In the genomic region with DNA sequence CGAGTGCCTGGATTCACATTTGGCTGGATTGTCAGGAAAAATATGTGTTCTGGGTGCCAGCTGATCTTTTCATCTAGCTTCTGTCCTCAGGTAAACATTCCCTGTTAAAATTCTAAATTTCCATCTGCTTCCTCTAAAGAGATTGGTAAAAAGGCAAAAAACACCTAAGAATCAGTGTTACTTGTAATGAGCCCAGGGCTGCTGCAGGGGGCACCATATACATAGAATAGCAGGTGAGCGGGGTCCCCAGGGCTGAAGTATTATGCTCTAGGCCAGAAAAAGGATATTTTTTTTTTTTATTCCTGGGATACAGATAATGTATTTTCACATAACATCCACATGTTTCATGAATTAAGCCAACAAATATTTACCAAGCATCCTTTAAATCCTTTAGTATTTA, we compare ENCODE assay signal across 7 cellular contexts. TPM values are rescaled to one million over a fixed set of nuclear protein-coding genes. Genes with fewer than 3 reads are reported as not detected.
DNase-seq lines count a peak whose midpoint lies in the region; ATAC-seq and TF ChIP-seq lines count a peak whose summit lies in the region.
"Not testable (repeated sequence)": the region's sequence is repeated elsewhere in the genome, so short reads cannot be mapped to it uniquely, and the experiment has no call there.

No MANE protein-coding gene starts in this region.

- not testable (repeated sequence) for H3K79me1 ChIP-seq in IMR-90 (ENCODE audit: low read depth in 1 of 2, low read length in 2 of 2); mesendoderm (ENCODE audit: low read length)

- not testable (repeated sequence) for H3K27ac ChIP-seq in IMR-90 (ENCODE audit: insufficient read depth, low read length); WERI-Rb-1; mesendoderm (ENCODE audit: low read depth, low read length)

- not testable (repeated sequence) for H2BK5ac ChIP-seq in IMR-90 (ENCODE audit: low read depth, low read length, poor library complexity, severe bottlenecking); mesendoderm (ENCODE audit: low read length)

- not testable (repeated sequence) for H2BK120ac ChIP-seq in IMR-90 (ENCODE audit: low read depth, low read length); mesendoderm (ENCODE audit: low read depth, low read length)

- not testable (repeated sequence) for H2AK9ac ChIP-seq in IMR-90 (replicated peaks; ENCODE audit: low read depth, low read length, poor library complexity)

- BruUV-seq in IMR-90 (replicated peaks; lab: Mats Ljungman, UMichigan): not testable (repeated sequence)

- DNase-seq in DMS53 (lab: John Stamatoyannopoulos, UW) (peak; percentile 51), NCI-H82 treated with DMSO at 0.1 percent for 48 hours (lab: John Stamatoyannopoulos, UW; ENCODE audit: unreplicated experiment) (peak; percentile 0), mesendoderm (peak; percentile 17)
- not testable (repeated sequence) for DNase-seq in GM20000 (ENCODE audit: low spot score); IMR-90; WERI-Rb-1; endothelial cell (ENCODE audit: low spot score)

- H2BK20ac ChIP-seq in IMR-90 (ENCODE audit: low read depth, low read length): not testable (repeated sequence)

- not testable (repeated sequence) for H3K9me3 Mint-ChIP-seq in endothelial cell (ENCODE audit: unreplicated experiment)

- not testable (repeated sequence) for H2AFZ ChIP-seq in IMR-90 (replicated peaks; ENCODE audit: low read length, poor library complexity)

- not testable (repeated sequence) for H2BK15ac ChIP-seq in IMR-90 (ENCODE audit: low read depth, low read length); mesendoderm (replicated peaks; ENCODE audit: low read depth)

- H3K14ac ChIP-seq in IMR-90 (replicated peaks; ENCODE audit: low read depth, low read length): not testable (repeated sequence)

- dilution Hi-C loops in IMR-90 (cut with HindIII; ENCODE audit: low sequenced_read_pairs, unreplicated experiment): not testable (repeated sequence)

- not testable (repeated sequence) for TF ChIP-seq RAD21 in IMR-90 (IDR thresholded peaks at IDR 0.05; ENCODE audit: low read length)

- not testable (repeated sequence) for H4K5ac ChIP-seq in IMR-90 (ENCODE audit: low read depth, low read length); mesendoderm (ENCODE audit: low read length)

- not testable (repeated sequence) for TF ChIP-seq POLR2A in IMR-90 (IDR thresholded peaks at IDR 0.05; ENCODE audit: low read depth, low read length)

- H3K4me2 ChIP-seq in IMR-90 (ENCODE audit: low read depth, low read length); mesendoderm (ENCODE audit: low read length): not testable (repeated sequence)

- in situ Hi-C loops in IMR-90 (cut with MboI; ENCODE audit: low sequenced_read_pairs): loop anchor here (25.0 kb wide), 1 partner anchor 482 kb away; no protein-coding TSS in a partner anchor

- ATAC-seq in IMR-90 (ENCODE audit: low read depth): peak; percentile 65

- H3K79me2 ChIP-seq in mesendoderm (ENCODE audit: control insufficient read depth, insufficient read depth, low read length): not testable (repeated sequence)

- H3K23ac ChIP-seq in IMR-90 (ENCODE audit: low read depth, low read length); mesendoderm (ENCODE audit: low read length): not testable (repeated sequence)

- not testable (repeated sequence) for H3K4me1 ChIP-seq in IMR-90 (ENCODE audit: control insufficient read depth, insufficient read depth, low read length); mesendoderm (ENCODE audit: control insufficient read depth, low read depth, low read length)

- H3K9me3 ChIP-seq in IMR-90 (ENCODE audit: control insufficient read depth, insufficient read depth, low read length); WERI-Rb-1 (ENCODE audit: severe bottlenecking): not testable (repeated sequence)

- not testable (repeated sequence) for H3K36me3 ChIP-seq in IMR-90 (ENCODE audit: control insufficient read depth, insufficient read depth, low read length); WERI-Rb-1; mesendoderm (ENCODE audit: control insufficient read depth, insufficient read depth, low read length)

- H3K4me1 Mint-ChIP-seq in endothelial cell (ENCODE audit: unreplicated experiment): peaks cover 16% of the 10 kb centered on the region

- H3K27me3 ChIP-seq in IMR-90 (ENCODE audit: control insufficient read depth, insufficient read depth, low read length); WERI-Rb-1 (ENCODE audit: insufficient read depth, low read depth, severe bottlenecking); mesendoderm (ENCODE audit: insufficient read depth, low read length, poor library complexity): not testable (repeated sequence)

- not testable (repeated sequence) for H3K27ac Mint-ChIP-seq in endothelial cell (ENCODE audit: unreplicated experiment)

- not testable (repeated sequence) for H3K18ac ChIP-seq in IMR-90 (ENCODE audit: low read depth, low read length); mesendoderm (ENCODE audit: low read length)

- not testable (repeated sequence) for H3K4me3 ChIP-seq in IMR-90 (ENCODE audit: insufficient read depth, low read depth, low read length); WERI-Rb-1 (ENCODE audit: low read depth, low read length); mesendoderm (ENCODE audit: low read length)

- no CpG with 5 or more reads among the region's 2 CpGs for WGBS in IMR-90 (ENCODE audit: extremely low coverage in 2 of 2, insufficient read length in 1 of 2), 2 experiments
- no CpG with 5 or more reads among the region's 2 CpGs for WGBS in mesendoderm (ENCODE audit: extremely low coverage, insufficient coverage, low lambda C conversion rate)

- H4K20me1 ChIP-seq in IMR-90 (ENCODE audit: insufficient read depth, low read length): not testable (repeated sequence)

- not testable (repeated sequence) for H2AK5ac ChIP-seq in IMR-90 (ENCODE audit: low read depth, low read length); mesendoderm (ENCODE audit: low read length)

- TF ChIP-seq CTCF in GM20000 (IDR thresholded peaks at IDR 0.05; ENCODE audit: extremely low read depth, missing control alignments) (peak; percentile 25), IMR-90 (conservative IDR thresholded peaks at IDR 0.05; ENCODE audit: low read depth, low read length) (peak; percentile 24), WERI-Rb-1 (IDR thresholded peaks at IDR 0.05; ENCODE audit: low read depth, low read length) (peak; percentile 28; the same call in 1 of the 2 replicates), endothelial cell (IDR thresholded peaks at IDR 0.05; ENCODE audit: unreplicated experiment) (peak; percentile 43)

- H3K56ac ChIP-seq in IMR-90 (ENCODE audit: extremely low read depth, insufficient read depth, low read length); mesendoderm (ENCODE audit: low read length): not testable (repeated sequence)

- POLR2A ChIA-PET in IMR-90 (lab: Charles Lee; ENCODE audit: unreplicated experiment): not testable (repeated sequence)

- not testable (repeated sequence) for H3K9ac ChIP-seq in IMR-90 (ENCODE audit: low read depth, low read length); mesendoderm (ENCODE audit: low read length)

- not testable (repeated sequence) for H4K91ac ChIP-seq in IMR-90 (ENCODE audit: insufficient read depth, low read depth, low read length)

- not testable (repeated sequence) for H3K36me3 Mint-ChIP-seq in endothelial cell (ENCODE audit: low read depth, unreplicated experiment)

- CTCF ChIA-PET in IMR-90 (lab: Yijun Ruan, JAX): not testable (repeated sequence)

- intact Hi-C loops in IMR-90 (cut with micrococcal nuclease): not testable (repeated sequence)

- H3K27me3 Mint-ChIP-seq in endothelial cell (ENCODE audit: unreplicated experiment): not testable (repeated sequence)

- not testable (repeated sequence) for H4K8ac ChIP-seq in IMR-90 (ENCODE audit: low read depth in 2 of 2, low read length in 2 of 2); mesendoderm (ENCODE audit: low read depth, low read length)

- not testable (repeated sequence) for H3K9me1 ChIP-seq in IMR-90 (ENCODE audit: insufficient read depth, low read length)

- not testable (repeated sequence) for H3K4me3 Mint-ChIP-seq in endothelial cell (ENCODE audit: unreplicated experiment)

- not testable (repeated sequence) for H3K4ac ChIP-seq in IMR-90 (ENCODE audit: low read depth, low read length); mesendoderm (ENCODE audit: low read depth, low read length)

TF ChIP-seq in IMR-90, 13 proteins besides CTCF, POLR2A, EP300 and RAD21:
- 0 out of 2 replicates have a peak, but pooled peaks have one; percentile 8 for TF ChIP-seq SMC3 (IDR thresholded peaks at IDR 0.05; ENCODE audit: low read depth, low read length)

RNA-seq across cellular contexts. Expression of a gene that starts 18.4 kb away (rescaled TPM):
- total RNA-seq in IMR-90 (2012; rRNA removed) (12.2 and 24.7 TPM in 2 replicates), endothelial cell (ENCODE audit: unreplicated experiment) (33.6 TPM)
- 8.8 and 12.1 TPM in 2 replicates for polyA plus RNA-seq in IMR-90 (2012; rRNA removed)
- 3.3 and 3.9 TPM in 2 replicates for polyA plus RNA-seq in IMR-90 (2012; cell fraction: cytosol; rRNA removed)
- polyA plus RNA-seq in IMR-90 (2012; cell fraction: nucleus; rRNA removed; ENCODE audit: low replicate concordance): 2.3 and 13.9 TPM in 2 replicates
- polyA plus RNA-seq in mesendoderm (2013, experiment 1 of 2): 17.6 TPM
- 17.2 TPM for polyA plus RNA-seq in mesendoderm (2013, experiment 2 of 2)
